ENCODE assay signal across 7 cellular contexts in the genomic region with DNA sequence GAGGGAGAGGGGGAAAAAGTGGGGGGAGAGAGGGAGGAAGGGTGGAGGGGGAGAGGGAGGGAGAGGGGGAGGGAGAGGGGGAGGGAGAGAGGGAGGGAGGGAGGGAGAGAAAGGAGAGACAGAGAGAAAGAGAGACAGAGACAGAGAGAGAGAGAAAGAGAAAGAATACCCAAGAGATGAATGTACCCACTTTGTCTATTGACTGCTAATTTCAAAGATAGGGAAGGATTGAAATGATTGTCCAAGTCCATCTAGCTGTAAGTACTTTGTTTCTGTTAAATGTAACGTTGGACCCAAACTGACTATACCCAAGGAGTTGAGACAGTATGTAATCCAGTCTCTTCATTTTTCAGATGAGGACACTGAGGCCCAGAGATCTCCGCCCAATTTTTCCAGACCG.
"Had no signal": no experiment of that assay in that cellular context is flagged by ENCODE, and none has a peak within 500 bp of the region (broad histone marks: within the 10 kb centered on the region; RNA-seq: fewer than 3 reads in every experiment).

No MANE protein-coding gene starts in this region.

- FAIRE-seq: HTR-8/SVneo had no signal

- DNase-seq: IMR-90, KBM-7, KG1 had no signal

- H3K4me3 Mint-ChIP-seq: IgD-negative memory B cell had no signal

- H3K4me2 ChIP-seq: KMS-11 had no signal

- H3K9ac ChIP-seq: KMS-11 had no signal

- H3K27me3 Mint-ChIP-seq: IgD-negative memory B cell had no signal

- H3K4me1 Mint-ChIP-seq: IgD-negative memory B cell had no signal

- H3K27ac Mint-ChIP-seq: IgD-negative memory B cell had no signal

- H3K27ac ChIP-seq: HL-60, KMS-11 had no signal
